ENCODE assay signal across 9 cellular contexts in the genomic region with DNA sequence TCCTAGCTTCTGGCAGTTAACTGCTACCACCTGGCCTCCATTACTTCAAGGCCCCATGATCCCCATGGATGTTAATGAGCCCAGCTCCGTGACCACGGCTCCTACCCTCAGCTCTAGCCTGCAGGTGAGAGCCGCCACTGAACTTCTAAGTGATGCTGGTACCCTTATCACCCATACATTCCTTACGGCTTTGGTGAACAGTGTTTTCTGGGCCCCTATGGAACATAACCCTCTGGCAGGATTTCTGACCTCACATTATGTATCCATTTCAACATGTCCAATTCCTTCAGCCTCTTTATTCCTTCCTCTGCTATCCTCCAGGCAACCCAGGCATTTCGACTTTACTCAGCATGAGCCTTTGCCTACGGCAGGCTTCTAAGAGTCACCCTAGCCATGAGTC. TPM values are rescaled to one million over a fixed set of nuclear protein-coding genes. Genes with fewer than 3 reads are reported as not detected.
"Had no signal": no experiment of that assay in that cellular context is flagged by ENCODE, and none has a peak within 500 bp of the region (broad histone marks: within the 10 kb centered on the region; RNA-seq: fewer than 3 reads in every experiment).

No MANE protein-coding gene starts in this region.

- H3K4me3 ChIP-seq: GM12878 had no signal

- FAIRE-seq: G401.6, GM12878, GM12891, GM12892, GM18507, GM19239 had no signal

- DNase-seq: GDM1, GF-D8 had no signal

- ATAC-seq: GM12878 had no signal

RNA-seq across cellular contexts. Expression of a gene that starts 24.6 kb away (rescaled TPM):
- total RNA-seq: G401, GM12878 had no signal
- polyA plus RNA-seq: GM12878 had no signal
